2 cellular contexts compared by ENCODE assay signal in genomic region chr15:77468896-77469295, GRCh38.
TF ChIP-seq lines count a peak whose summit lies in the region.

No MANE protein-coding gene starts in this region.

TF ChIP-seq in GM23338, 12 proteins besides CTCF, POLR2A, EP300 and RAD21:
- TF ChIP-seq CREB1 (CRISPR knock-in tag; IDR thresholded peaks at IDR 0.05; ENCODE audit: low read depth) = no peak
- TF ChIP-seq EZH2phosphoT487 (IDR thresholded peaks at IDR 0.05; ENCODE audit: unreplicated experiment) = no peak
- no peak for TF ChIP-seq ZNF114 (CRISPR knock-in tag; IDR thresholded peaks at IDR 0.05)
- TF ChIP-seq JUNB (IDR thresholded peaks at IDR 0.05; ENCODE audit: unreplicated experiment) = no peak
- TF ChIP-seq ZNF331 (CRISPR knock-in tag; IDR thresholded peaks at IDR 0.05; ENCODE audit: low read depth) = no peak
- TF ChIP-seq ZNF462 (CRISPR knock-in tag; IDR thresholded peaks at IDR 0.05) = no peak

TF ChIP-seq in K562, 482 proteins besides CTCF, POLR2A, EP300 and RAD21:
- TF ChIP-seq RBM34 (IDR thresholded peaks at IDR 0.05; ENCODE audit: borderline replicate concordance, insufficient read depth, low read length) = no peak
- peak; percentile 29; the same call in 1 of the 2 replicates for TF ChIP-seq ZNF316 (IDR thresholded peaks at IDR 0.05)
